ENCODE assay signal across 1 cellular context in the genomic region with DNA sequence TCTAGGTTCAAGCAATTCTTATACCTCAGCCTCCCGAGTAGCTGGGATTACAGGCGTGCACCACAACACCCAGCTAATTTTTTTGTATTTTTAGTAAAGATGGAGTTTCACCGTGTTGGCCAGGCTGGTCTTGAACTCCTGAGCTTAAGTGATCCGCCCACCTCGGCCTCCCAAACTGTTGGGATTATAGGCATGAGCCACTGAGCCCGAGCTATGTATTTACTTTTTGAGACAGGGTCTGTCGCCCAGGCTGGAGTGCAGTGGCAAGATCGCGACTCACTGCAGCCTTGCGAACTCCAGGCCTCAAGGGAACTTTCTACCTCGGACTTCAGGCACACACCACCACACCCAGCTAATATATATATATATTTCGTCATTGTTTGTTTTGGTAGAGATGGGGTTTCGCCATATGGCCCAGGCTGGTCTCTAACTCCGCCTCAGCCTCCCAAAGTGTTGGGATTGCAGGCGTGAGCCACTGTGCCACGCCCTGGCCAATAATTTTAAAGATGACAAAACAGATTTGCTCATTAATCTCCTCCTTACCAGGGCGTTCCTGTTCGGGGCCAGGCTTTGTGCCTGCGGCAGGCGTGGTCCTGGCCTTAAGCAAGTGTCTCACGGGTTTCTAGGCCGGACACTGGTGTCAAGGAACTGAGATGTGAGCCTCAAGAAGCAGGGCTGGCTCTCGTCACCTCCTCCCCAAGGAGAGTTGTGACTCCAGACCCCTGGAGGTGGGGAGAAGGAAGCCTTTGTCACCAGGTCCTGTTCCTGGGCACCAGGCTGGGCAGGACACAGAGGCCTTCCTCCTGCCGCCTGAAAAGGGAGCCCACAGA.
TF ChIP-seq lines count a peak whose summit lies in the region.

No MANE protein-coding gene starts in this region.

TF ChIP-seq in WTC11, 78 proteins besides CTCF, POLR2A, EP300 and RAD21 (continued from another document):
- TF ChIP-seq, protein P1, sequence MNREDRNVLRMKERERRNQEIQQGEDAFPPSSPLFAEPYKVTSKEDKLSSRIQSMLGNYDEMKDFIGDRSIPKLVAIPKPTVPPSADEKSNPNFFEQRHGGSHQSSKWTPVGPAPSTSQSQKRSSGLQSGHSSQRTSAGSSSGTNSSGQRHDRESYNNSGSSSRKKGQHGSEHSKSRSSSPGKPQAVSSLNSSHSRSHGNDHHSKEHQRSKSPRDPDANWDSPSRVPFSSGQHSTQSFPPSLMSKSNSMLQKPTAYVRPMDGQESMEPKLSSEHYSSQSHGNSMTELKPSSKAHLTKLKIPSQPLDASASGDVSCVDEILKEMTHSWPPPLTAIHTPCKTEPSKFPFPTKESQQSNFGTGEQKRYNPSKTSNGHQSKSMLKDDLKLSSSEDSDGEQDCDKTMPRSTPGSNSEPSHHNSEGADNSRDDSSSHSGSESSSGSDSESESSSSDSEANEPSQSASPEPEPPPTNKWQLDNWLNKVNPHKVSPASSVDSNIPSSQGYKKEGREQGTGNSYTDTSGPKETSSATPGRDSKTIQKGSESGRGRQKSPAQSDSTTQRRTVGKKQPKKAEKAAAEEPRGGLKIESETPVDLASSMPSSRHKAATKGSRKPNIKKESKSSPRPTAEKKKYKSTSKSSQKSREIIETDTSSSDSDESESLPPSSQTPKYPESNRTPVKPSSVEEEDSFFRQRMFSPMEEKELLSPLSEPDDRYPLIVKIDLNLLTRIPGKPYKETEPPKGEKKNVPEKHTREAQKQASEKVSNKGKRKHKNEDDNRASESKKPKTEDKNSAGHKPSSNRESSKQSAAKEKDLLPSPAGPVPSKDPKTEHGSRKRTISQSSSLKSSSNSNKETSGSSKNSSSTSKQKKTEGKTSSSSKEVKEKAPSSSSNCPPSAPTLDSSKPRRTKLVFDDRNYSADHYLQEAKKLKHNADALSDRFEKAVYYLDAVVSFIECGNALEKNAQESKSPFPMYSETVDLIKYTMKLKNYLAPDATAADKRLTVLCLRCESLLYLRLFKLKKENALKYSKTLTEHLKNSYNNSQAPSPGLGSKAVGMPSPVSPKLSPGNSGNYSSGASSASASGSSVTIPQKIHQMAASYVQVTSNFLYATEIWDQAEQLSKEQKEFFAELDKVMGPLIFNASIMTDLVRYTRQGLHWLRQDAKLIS (CRISPR knock-in tag; IDR thresholded peaks at IDR 0.05; ENCODE audit: borderline replicate concordance), result no peak
- TF ChIP-seq, protein P2, sequence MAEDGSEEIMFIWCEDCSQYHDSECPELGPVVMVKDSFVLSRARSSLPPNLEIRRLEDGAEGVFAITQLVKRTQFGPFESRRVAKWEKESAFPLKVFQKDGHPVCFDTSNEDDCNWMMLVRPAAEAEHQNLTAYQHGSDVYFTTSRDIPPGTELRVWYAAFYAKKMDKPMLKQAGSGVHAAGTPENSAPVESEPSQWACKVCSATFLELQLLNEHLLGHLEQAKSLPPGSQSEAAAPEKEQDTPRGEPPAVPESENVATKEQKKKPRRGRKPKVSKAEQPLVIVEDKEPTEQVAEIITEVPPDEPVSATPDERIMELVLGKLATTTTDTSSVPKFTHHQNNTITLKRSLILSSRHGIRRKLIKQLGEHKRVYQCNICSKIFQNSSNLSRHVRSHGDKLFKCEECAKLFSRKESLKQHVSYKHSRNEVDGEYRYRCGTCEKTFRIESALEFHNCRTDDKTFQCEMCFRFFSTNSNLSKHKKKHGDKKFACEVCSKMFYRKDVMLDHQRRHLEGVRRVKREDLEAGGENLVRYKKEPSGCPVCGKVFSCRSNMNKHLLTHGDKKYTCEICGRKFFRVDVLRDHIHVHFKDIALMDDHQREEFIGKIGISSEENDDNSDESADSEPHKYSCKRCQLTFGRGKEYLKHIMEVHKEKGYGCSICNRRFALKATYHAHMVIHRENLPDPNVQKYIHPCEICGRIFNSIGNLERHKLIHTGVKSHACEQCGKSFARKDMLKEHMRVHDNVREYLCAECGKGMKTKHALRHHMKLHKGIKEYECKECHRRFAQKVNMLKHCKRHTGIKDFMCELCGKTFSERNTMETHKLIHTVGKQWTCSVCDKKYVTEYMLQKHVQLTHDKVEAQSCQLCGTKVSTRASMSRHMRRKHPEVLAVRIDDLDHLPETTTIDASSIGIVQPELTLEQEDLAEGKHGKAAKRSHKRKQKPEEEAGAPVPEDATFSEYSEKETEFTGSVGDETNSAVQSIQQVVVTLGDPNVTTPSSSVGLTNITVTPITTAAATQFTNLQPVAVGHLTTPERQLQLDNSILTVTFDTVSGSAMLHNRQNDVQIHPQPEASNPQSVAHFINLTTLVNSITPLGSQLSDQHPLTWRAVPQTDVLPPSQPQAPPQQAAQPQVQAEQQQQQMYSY (CRISPR knock-in tag; IDR thresholded peaks at IDR 0.05), result no peak
- TF ChIP-seq PRRX2 (CRISPR knock-in tag; IDR thresholded peaks at IDR 0.05), result no peak
- TF ChIP-seq TEAD1 (CRISPR knock-in tag; IDR thresholded peaks at IDR 0.05), result no peak
- peak; percentile 80 for TF ChIP-seq GABPB1 (CRISPR knock-in tag; IDR thresholded peaks at IDR 0.05)
